In genomic region chr17:47188266-47188665, GRCh38 we compare ENCODE assay signal across 8 cellular contexts. TPM values are rescaled to one million over a fixed set of nuclear protein-coding genes. Genes with fewer than 3 reads are reported as not detected.
A peak's percentile ranks its signal among the peaks of the same experiment; 100 is the strongest.
DNase-seq lines count a peak whose midpoint lies in the region; ATAC-seq and TF ChIP-seq lines count a peak whose summit lies in the region.

No MANE protein-coding gene starts in this region.

- CTCF ChIA-PET in RWPE1 (lab: Yijun Ruan, JAX) = no interaction called here

- H3K27me3 ChIP-seq in duodenal mucosa (ENCODE audit: control insufficient read depth in 1 of 2, insufficient read depth in 2 of 2, low read length in 2 of 2) (no peaks in the 10 kb centered on the region), mononuclear cell (ENCODE audit: insufficient read depth, low read length) (no peaks in the 10 kb centered on the region)

- POLR2A ChIA-PET in RWPE1 (lab: Yijun Ruan, JAX; ENCODE audit: low non-redundant PET) = no interaction called here

- peak overlapping the region; percentile 98 to 99 for H3K9ac ChIP-seq in duodenal mucosa (ENCODE audit: low read depth in 1 of 2, low read length in 2 of 2)

- H3K36me3 ChIP-seq in duodenal mucosa (ENCODE audit: control insufficient read depth in 1 of 2, insufficient read depth in 2 of 2, low read length in 2 of 2) = no peaks in the 10 kb centered on the region

- DNase-seq in stimulated activated CD4-positive, alpha-beta T cell treated with anti-CD3 and anti-CD28 coated beads, Interleukin-15, amount 100 ng/mL, for 24 hours = peak; percentile 23
- no peak for DNase-seq in stimulated activated CD4-positive, alpha-beta T cell treated with anti-CD3 and anti-CD28 coated beads, Interleukin-4, amount 100 ng/mL, for 1 hour
- DNase-seq in RWPE1 (ENCODE audit: low spot score) (peak; percentile 26), SKM-1 treated with dmso at 0.1 percent for 144 hours (lab: John Stamatoyannopoulos, UW; ENCODE audit: unreplicated experiment) (no peak)

- H3K4me1 ChIP-seq in duodenal mucosa (ENCODE audit: control insufficient read depth in 1 of 2, insufficient read depth in 2 of 2, low read length in 2 of 2) (peaks cover 7 to 29% of the 10 kb centered on the region in 2 donors), mononuclear cell (ENCODE audit: insufficient read depth, low read length) (peaks cover 21% of the 10 kb centered on the region)

- H3K27ac ChIP-seq in RWPE1 = peak overlapping the region; percentile 94
- H3K27ac ChIP-seq in duodenal mucosa (ENCODE audit: low read depth, low read length) = peak overlapping the region; percentile 90

- H3K4me3 ChIP-seq in duodenal mucosa (ENCODE audit: low read depth in 1 of 2, low read length in 2 of 2) (peak overlapping the region; percentile 94 to 97), mononuclear cell (ENCODE audit: low read length) (peak overlapping the region; percentile 73)

- TF ChIP-seq CTCF in RWPE1 (conservative IDR thresholded peaks at IDR 0.05; ENCODE audit: low read depth) = no peak

- ATAC-seq in GM18502 (IDR thresholded peaks at IDR 0.05; ENCODE audit: poor library complexity, unreplicated experiment) (no peak), GM21390 (IDR thresholded peaks at IDR 0.05; ENCODE audit: unreplicated experiment) (no peak)

- H3K9me3 ChIP-seq in duodenal mucosa (ENCODE audit: control insufficient read depth in 1 of 2, low read length in 2 of 2) (no peaks in the 10 kb centered on the region), mononuclear cell (ENCODE audit: low read depth, low read length) (no peaks in the 10 kb centered on the region)

RNA-seq across cellular contexts. Expression of gene CDC27, which starts 0.8 kb away (rescaled TPM):
- total RNA-seq in mononuclear cell = 61.6 TPM

RNA-seq across cellular contexts. Expression of gene MYL4, which starts 20.9 kb away (rescaled TPM):
- total RNA-seq in mononuclear cell = not detected

Comparison
In these comparisons a context has a peak if more than half of its experiments do, and no peak if none do; other contexts are left out.
1. DNase-seq: peak in stimulated activated CD4-positive, alpha-beta T cell treated with anti-CD3 and anti-CD28 coated beads, Interleukin-15, amount 100 ng/mL, for 24 hours (single experiment) and RWPE1 (single experiment); none in stimulated activated CD4-positive, alpha-beta T cell treated with anti-CD3 and anti-CD28 coated beads, Interleukin-4, amount 100 ng/mL, for 1 hour (single experiment) and SKM-1 treated with dmso at 0.1 percent for 144 hours (single experiment).